ENCODE assay signal across 25 cellular contexts in genomic region chr19:3019211-3019854, GRCh38.
"Had no signal": no experiment of that assay in that cellular context is flagged by ENCODE, and none has a peak within 500 bp of the region (broad histone marks: within the 10 kb centered on the region; RNA-seq: fewer than 3 reads in every experiment).

No MANE protein-coding gene starts in this region.

- DNase-seq: cerebellar nuclear complex; dorsolateral prefrontal cortex; effector CD4-positive, alpha-beta T cell; endodermal cell; foreskin keratinocyte; left cardiac atrium; left lung; mammary epithelial cell; mesendoderm; midbrain; naive thymus-derived CD4-positive, alpha-beta T cell; retina; right lobe of liver; small intestine; stimulated activated CD4-positive, alpha-beta T cell treated with anti-CD3 and anti-CD28 coated beads, Interleukin-15, amount 100 ng/mL, for 24 hours; stimulated activated CD4-positive, alpha-beta T cell treated with anti-CD3 and anti-CD28 coated beads, Interleukin-2, amount 100 ng/mL, for 48 hours; stimulated activated naive CD4-positive, alpha-beta T cell treated with Interleukin-2 at 50 U/mL for 16 hours; trophoblast cell had no signal

- H3K36me3 ChIP-seq: neural progenitor cell, pancreas, right lobe of liver had no signal

- ATAC-seq: foreskin keratinocyte; gastroesophageal sphincter; left cardiac atrium; left lung; naive thymus-derived CD4-positive, alpha-beta T cell; pancreas had no signal

- H3K4me3 ChIP-seq: esophagus muscularis mucosa, gastroesophageal sphincter, heart left ventricle, hepatocyte, left lung, neural progenitor cell, pancreas, right lobe of liver had no signal

- H3K27ac ChIP-seq: epithelial cell of prostate, esophagus muscularis mucosa, foreskin keratinocyte, gastroesophageal sphincter, heart left ventricle, hepatocyte, left lung, neural progenitor cell, pancreas, right lobe of liver had no signal

- H3K27me3 ChIP-seq: dorsolateral prefrontal cortex, esophagus muscularis mucosa, foreskin keratinocyte, gastroesophageal sphincter, heart left ventricle, hepatocyte, pancreas, right lobe of liver had no signal

- H3K9me3 ChIP-seq: esophagus muscularis mucosa, gastroesophageal sphincter, heart left ventricle, left lung, pancreas, right lobe of liver had no signal

- H3K4me1 ChIP-seq: esophagus muscularis mucosa, foreskin keratinocyte, gastroesophageal sphincter, heart left ventricle, left lung, neural progenitor cell, pancreas, right lobe of liver had no signal
